Comparison of ENCODE assay signal across 16 cellular contexts in genomic region chr3:113754486-113755159, GRCh38. TPM values are rescaled to one million over a fixed set of nuclear protein-coding genes. Genes with fewer than 3 reads are reported as not detected.
A peak's percentile ranks its signal among the peaks of the same experiment; 100 is the strongest.
DNase-seq lines count a peak whose midpoint lies in the region; ATAC-seq, FAIRE-seq and TF ChIP-seq lines count a peak whose summit lies in the region.
"Had no signal": no experiment of that assay in that cellular context is flagged by ENCODE, and none has a peak within 500 bp of the region (broad histone marks: within the 10 kb centered on the region; RNA-seq: fewer than 3 reads in every experiment).

No MANE protein-coding gene starts in this region.

- no peak overlapping the region for H3K4me3 Mint-ChIP-seq in activated T-cell treated with anti-CD3 and anti-CD28 coated beads, Interleukin-2, amount 50 U/mL, for 4 hours
- H3K4me3 Mint-ChIP-seq: central memory CD8-positive, alpha-beta T cell had no signal

- POLR2A ChIA-PET in GM10248 (lab: Yijun Ruan, JAX): no interaction called here

- no peaks in the 10 kb centered on the region for H3K36me3 ChIP-seq in tibial artery
- H3K36me3 ChIP-seq: gastroesophageal sphincter, right atrium auricular region had no signal

- DNase-seq in GM10248 (ENCODE audit: extremely low spot score) (peak; percentile 28), GM19239 (ENCODE audit: insufficient read length, low spot score) (no peak), germinal center (ENCODE audit: low spot score) (peak; percentile 17), tibial artery (no peak)
- no peak for DNase-seq in activated T-cell treated with anti-CD3 and anti-CD28 coated beads, Interleukin-2, amount 50 U/mL, for 4 hours
- no peak for DNase-seq in activated effector memory CD4-positive, alpha-beta T cell treated with anti-CD3 and anti-CD28 coated beads, Interleukin-2, amount 50 U/mL, for 16 hours
- DNase-seq: activated CD4-positive, alpha-beta T cell treated with anti-CD3 and anti-CD28 coated beads, Interleukin-2, amount 50 U/mL, for 4 hours; activated T-cell treated with anti-CD3 and anti-CD28 coated beads, Interleukin-2, amount 50 U/mL, for 48 hours; NCI-H1694; NCI-H446 had no signal

- peak; percentile 79 for FAIRE-seq in GM19239 (lab: Jason Lieb, UNC)
- FAIRE-seq: endometrium had no signal

- no peak overlapping the region for H3K4me3 ChIP-seq in tibial artery
- H3K4me3 ChIP-seq: gastroesophageal sphincter, right atrium auricular region had no signal

- peaks cover 4% of the 10 kb centered on the region for H3K9me3 Mint-ChIP-seq in activated T-cell treated with anti-CD3 and anti-CD28 coated beads, Interleukin-2, amount 50 U/mL, for 4 hours
- H3K9me3 Mint-ChIP-seq: central memory CD8-positive, alpha-beta T cell had no signal

- H3K27me3 ChIP-seq in tibial artery: no peaks in the 10 kb centered on the region
- H3K27me3 ChIP-seq: gastroesophageal sphincter, right atrium auricular region had no signal

- ATAC-seq in HG03432 (IDR thresholded peaks at IDR 0.05; ENCODE audit: unreplicated experiment) (peak; percentile 66), GM19455 (IDR thresholded peaks at IDR 0.05; ENCODE audit: unreplicated experiment) (no peak)
- ATAC-seq in activated T-cell treated with anti-CD3 and anti-CD28 coated beads, Interleukin-2, amount 50 U/mL, for 4 hours: no peak
- ATAC-seq: gastroesophageal sphincter had no signal

- CTCF ChIA-PET in GM10248 (lab: Yijun Ruan, JAX): interaction anchor here (0.7 to 7.5 kb wide), 3 partner anchors 9 to 159 kb away, joined by 3 to 27 read pairs (median 3); partner anchors contain the start of genes ATP6V1A and NAA50

- intact Hi-C loops in tibial artery (cut with DNase I; ENCODE audit: low total_unique reads): no loop called here

- H3K27ac ChIP-seq in tibial artery: no peak overlapping the region
- H3K27ac ChIP-seq: gastroesophageal sphincter, right atrium auricular region had no signal

- H3K4me1 ChIP-seq in tibial artery: no peaks in the 10 kb centered on the region
- H3K4me1 ChIP-seq: right atrium auricular region had no signal

- no peaks in the 10 kb centered on the region for H3K9me3 ChIP-seq in tibial artery

- peaks cover 12% of the 10 kb centered on the region for H3K36me3 Mint-ChIP-seq in activated T-cell treated with anti-CD3 and anti-CD28 coated beads, Interleukin-2, amount 50 U/mL, for 4 hours (ENCODE audit: insufficient read depth)

- H3K4me1 Mint-ChIP-seq in activated T-cell treated with anti-CD3 and anti-CD28 coated beads, Interleukin-2, amount 50 U/mL, for 4 hours (ENCODE audit: low read depth): peaks cover 10% of the 10 kb centered on the region

- H3K27me3 Mint-ChIP-seq in activated T-cell treated with anti-CD3 and anti-CD28 coated beads, Interleukin-2, amount 50 U/mL, for 4 hours (ENCODE audit: low read depth): no peaks in the 10 kb centered on the region
- H3K27me3 Mint-ChIP-seq: central memory CD8-positive, alpha-beta T cell had no signal

- TF ChIP-seq CTCF in GM10248 (IDR thresholded peaks at IDR 0.05; ENCODE audit: control extremely low read depth, extremely low read depth, low read depth, missing control alignments) (no peak), tibial artery (IDR thresholded peaks at IDR 0.05) (no peak)

RNA-seq across cellular contexts. Expression of gene ATP6V1A, which starts 7.8 kb away (rescaled TPM):
- 10 to 100 TPM; 38.9 to 52.9 (median 44.6) TPM for total RNA-seq in activated T-cell treated with anti-CD3 and anti-CD28 coated beads, Interleukin-2, amount 50 U/mL, for 4 hours

RNA-seq across cellular contexts. Expression of gene NAA50, which starts 8.6 kb away (rescaled TPM):
- 100 to 1,000 TPM; 228 to 273 (median 249) TPM for total RNA-seq in activated T-cell treated with anti-CD3 and anti-CD28 coated beads, Interleukin-2, amount 50 U/mL, for 4 hours

RNA-seq across cellular contexts. Expression of gene USF3, which starts 58.2 kb away (rescaled TPM):
- 10 to 100 TPM; 12.1 to 12.4 (median 12.3) TPM for total RNA-seq in activated T-cell treated with anti-CD3 and anti-CD28 coated beads, Interleukin-2, amount 50 U/mL, for 4 hours

Comparison
In these comparisons a context has a peak if more than half of its experiments do, and no peak if none do; other contexts are left out.
1. DNase-seq: peak in GM10248 (single experiment) and germinal center (single experiment); none in GM19239 (single experiment), activated T-cell treated with anti-CD3 and anti-CD28 coated beads, Interleukin-2, amount 50 U/mL, for 4 hours (single experiment), activated effector memory CD4-positive, alpha-beta T cell treated with anti-CD3 and anti-CD28 coated beads, Interleukin-2, amount 50 U/mL, for 16 hours (single experiment) and tibial artery (0 of 2).